Comparison of ENCODE assay signal across 9 cellular contexts in the genomic region with DNA sequence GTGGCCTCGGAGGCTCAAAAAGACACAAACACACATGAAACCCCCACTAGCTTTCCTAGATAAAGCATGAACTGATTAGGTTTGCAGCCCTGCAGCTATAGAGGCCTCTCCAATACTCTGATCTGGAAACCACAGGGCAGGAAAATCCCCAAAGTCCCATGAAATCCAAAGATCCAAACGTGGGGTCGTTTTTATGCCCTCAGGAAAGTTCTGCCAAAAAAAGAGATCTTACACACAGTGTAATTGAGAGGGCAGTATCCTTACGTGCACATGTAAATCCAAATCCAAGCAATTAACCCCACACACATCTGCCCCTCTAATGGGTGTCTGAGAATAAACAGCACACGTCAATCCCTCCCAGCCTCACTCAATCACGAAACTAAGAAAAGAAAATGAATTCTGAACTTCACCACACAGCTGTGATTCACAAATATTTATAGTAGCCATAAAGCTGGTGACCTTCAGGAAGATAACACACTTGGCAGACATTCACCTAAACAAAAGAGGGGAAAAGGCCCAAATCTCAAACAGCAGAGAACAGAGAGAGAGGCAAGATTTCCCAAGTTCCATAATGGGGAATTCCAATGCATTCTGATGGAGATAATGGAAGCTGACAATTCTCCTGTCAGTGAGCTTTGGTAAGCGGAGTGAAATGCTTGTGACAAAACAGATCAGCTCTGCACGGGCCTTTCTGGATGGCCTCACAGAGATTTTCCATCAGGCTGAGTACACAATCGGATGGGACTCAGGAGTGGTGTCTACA.
DNase-seq lines count a peak whose midpoint lies in the region; ATAC-seq and TF ChIP-seq lines count a peak whose summit lies in the region.
"Had no signal": no experiment of that assay in that cellular context is flagged by ENCODE, and none has a peak within 500 bp of the region (broad histone marks: within the 10 kb centered on the region; RNA-seq: fewer than 3 reads in every experiment).

No MANE protein-coding gene starts in this region.

- H3K4me3 Mint-ChIP-seq in brain, result peak overlapping the region in 4 of 5 experiments; percentile 5 to 50 (median 20)

- no peak overlapping the region for H3K4me3 ChIP-seq in transverse colon
- H3K4me3 ChIP-seq in psoas muscle, result no peak overlapping the region
- H3K4me3 ChIP-seq: left lung had no signal

- no peak for ATAC-seq in psoas muscle
- ATAC-seq: left lung had no signal

- no peaks in the 10 kb centered on the region for H3K27me3 ChIP-seq in transverse colon
- H3K27me3 ChIP-seq in psoas muscle (ENCODE audit: insufficient read depth in 3 of 3, low read length in 2 of 3), result no peaks in the 10 kb centered on the region
- H3K27me3 ChIP-seq: left lung had no signal

- H3K27ac ChIP-seq in transverse colon (peak overlapping the region; percentile 5 to 34 (median 26)), psoas muscle (no peak overlapping the region)

- peaks cover 18% of the 10 kb centered on the region for H3K4me1 Mint-ChIP-seq in brain

- WGBS in transverse colon (ENCODE audit: low coverage in 1 of 2), 2 donors, result 43 to 52% methylated on average over 6 to 9 of the region's 9 CpGs
- 37 to 49% (median 43%) methylated on average over 9 of the region's 9 CpGs for WGBS in psoas muscle, 3 donors

- H3K27me3 Mint-ChIP-seq in brain, result no peaks in the 10 kb centered on the region

- peak overlapping the region in 3 of 5 experiments; percentile 35 to 73 (median 41) for H3K27ac Mint-ChIP-seq in brain

- DNase-seq in M059J (ENCODE audit: low read depth), result peak; percentile 90
- peak; percentile 37 for DNase-seq in iris pigment epithelial cell (ENCODE audit: low read depth)
- no peak for DNase-seq in transverse colon
- no peak for DNase-seq in SHP77 treated with DMSO at 0.1 percent for 48 hours (lab: John Stamatoyannopoulos, UW)
- DNase-seq in psoas muscle, result no peak
- no peak for DNase-seq in SKM-1 (lab: John Stamatoyannopoulos, UW; ENCODE audit: unreplicated experiment)
- DNase-seq: left lung, NCI-H146 had no signal

- in situ Hi-C loops in transverse colon (cut with MboI; ENCODE audit: low pct_ligation_motif_present in 1 of 4, low pct_unique_long_range_greater_than_20kb in 1 of 4, low sequenced_read_pairs in 3 of 4), result no loop called here

- no peak for TF ChIP-seq EP300 in transverse colon (IDR thresholded peaks at IDR 0.05; ENCODE audit: low read depth)

- no peak for TF ChIP-seq CTCF in brain (conservative IDR thresholded peaks at IDR 0.05)
- no peak for TF ChIP-seq CTCF in transverse colon (IDR thresholded peaks at IDR 0.05)
- TF ChIP-seq CTCF in psoas muscle (IDR thresholded peaks at IDR 0.05), result no peak

- H3K36me3 Mint-ChIP-seq in brain, result peaks cover 5% of the 10 kb centered on the region

- intact Hi-C loops in transverse colon (cut with DNase I; ENCODE audit: low total_unique reads), result no loop called here
- intact Hi-C loops in psoas muscle (cut with DNase I), result no loop called here

- H3K4me1 ChIP-seq in transverse colon (peaks cover 0 to 6% (median 0%) of the 10 kb centered on the region in 4 donors), psoas muscle (no peaks in the 10 kb centered on the region)
- H3K4me1 ChIP-seq: left lung had no signal

- H3K9me3 ChIP-seq in transverse colon, result no peaks in the 10 kb centered on the region
- H3K9me3 ChIP-seq in psoas muscle, result no peaks in the 10 kb centered on the region
- H3K9me3 ChIP-seq: left lung had no signal

- H3K36me3 ChIP-seq in transverse colon, result no peaks in the 10 kb centered on the region
- no peaks in the 10 kb centered on the region for H3K36me3 ChIP-seq in psoas muscle (ENCODE audit: insufficient read depth in 1 of 2, low read depth in 1 of 2)
- H3K36me3 ChIP-seq: left lung had no signal

- no peaks in the 10 kb centered on the region for H3K9me3 Mint-ChIP-seq in brain

- TF ChIP-seq POLR2A in transverse colon (IDR thresholded peaks at IDR 0.05), result no peak

Comparison
In these comparisons a context has a peak if more than half of its experiments do, and no peak if none do; other contexts are left out.
1. DNase-seq: peak in M059J (single experiment) and iris pigment epithelial cell (single experiment); none in transverse colon (single experiment), SHP77 treated with DMSO at 0.1 percent for 48 hours (single experiment), psoas muscle (0 of 2) and SKM-1 (single experiment).